ENCODE assay signal across 18 cellular contexts in genomic region chr2:36655456-36655855, GRCh38. TPM values are rescaled to one million over a fixed set of nuclear protein-coding genes. Genes with fewer than 3 reads are reported as not detected.
DNase-seq lines count a peak whose midpoint lies in the region; ATAC-seq, FAIRE-seq and TF ChIP-seq lines count a peak whose summit lies in the region.
"Had no signal": no experiment of that assay in that cellular context is flagged by ENCODE, and none has a peak within 500 bp of the region (broad histone marks: within the 10 kb centered on the region; RNA-seq: fewer than 3 reads in every experiment).

No MANE protein-coding gene starts in this region.

- in situ Hi-C loops in astrocyte of the spinal cord (cut with HindIII; ENCODE audit: low sequenced_read_pairs), result no loop called here

- no peak for TF ChIP-seq EP300 in esophagus muscularis mucosa (IDR thresholded peaks at IDR 0.05)

- intact Hi-C loops in Right ventricle myocardium superior (cut with DNase I) (no loop called here), Right ventricle myocardium inferior (cut with DNase I) (no loop called here), esophagus muscularis mucosa (cut with DNase I) (no loop called here), pancreas (cut with DNase I) (loop anchor here in 1 of 3 donors (10.0 kb wide), 1 partner anchor 301 kb away; the partner anchor contains the start of gene CRIM1), tibial artery (cut with DNase I; ENCODE audit: low total_unique reads) (no loop called here)

- WGBS in esophagus muscularis mucosa, result 82% methylated on average over 4 of the region's 4 CpGs
- WGBS in pancreas, 2 donors, result 73 to 84% methylated on average over 4 of the region's 4 CpGs

- FAIRE-seq in pancreas (lab: Jason Lieb, UNC), result no peak
- FAIRE-seq: GM12878 had no signal

- H3K4me1 ChIP-seq in right atrium auricular region (no peaks in the 10 kb centered on the region), esophagus muscularis mucosa (peaks cover 0 to 7% (median 4%) of the 10 kb centered on the region in 4 donors), pancreas (no peaks in the 10 kb centered on the region), tibial artery (peaks cover 0 to 10% (median 1%) of the 10 kb centered on the region in 4 donors)

- H3K27ac ChIP-seq in right atrium auricular region, result peak overlapping the region; percentile 31 to 40
- H3K27ac ChIP-seq in esophagus muscularis mucosa (replicated peaks in 1 of 4), result no peak overlapping the region
- H3K27ac ChIP-seq in pancreas, result no peak overlapping the region
- H3K27ac ChIP-seq in tibial artery, result no peak overlapping the region

- H3K4me3 ChIP-seq in astrocyte of the spinal cord (ENCODE audit: low read depth, low read length) (no peak overlapping the region), right atrium auricular region (no peak overlapping the region), esophagus muscularis mucosa (no peak overlapping the region), pancreas (no peak overlapping the region), tibial artery (no peak overlapping the region)
- H3K4me3 ChIP-seq: GM12878 had no signal

- H3K36me3 ChIP-seq in right atrium auricular region (no peaks in the 10 kb centered on the region), esophagus muscularis mucosa (no peaks in the 10 kb centered on the region), pancreas (no peaks in the 10 kb centered on the region), tibial artery (no peaks in the 10 kb centered on the region)

- H3K9me3 ChIP-seq in right atrium auricular region (no peaks in the 10 kb centered on the region), esophagus muscularis mucosa (no peaks in the 10 kb centered on the region), pancreas (no peaks in the 10 kb centered on the region), tibial artery (no peaks in the 10 kb centered on the region)

- ATAC-seq in Right ventricle myocardium superior (ENCODE audit: poor library complexity) (peak; percentile 45), Right ventricle myocardium inferior (no peak), HG03378 (IDR thresholded peaks at IDR 0.05; ENCODE audit: unreplicated experiment) (no peak), pancreas (no peak)
- ATAC-seq: GM12878; natural killer cell treated with Interleukin-12 subunit alpha and Interleukin-12 subunit beta and Interleukin-15 and Interleukin-18, amount 100 ng/mL, for 72 hours had no signal

- no peak for TF ChIP-seq POLR2A in esophagus muscularis mucosa (IDR thresholded peaks at IDR 0.05; ENCODE audit: low read depth)

- no peak for TF ChIP-seq CTCF in astrocyte of the spinal cord (IDR thresholded peaks at IDR 0.05; ENCODE audit: low read depth, low read length)
- TF ChIP-seq CTCF in right atrium auricular region (IDR thresholded peaks at IDR 0.05), result no peak
- no peak for TF ChIP-seq CTCF in esophagus muscularis mucosa (IDR thresholded peaks at IDR 0.05)
- no peak for TF ChIP-seq CTCF in pancreas (IDR thresholded peaks at IDR 0.05)
- no peak for TF ChIP-seq CTCF in tibial artery (IDR thresholded peaks at IDR 0.05)

- H3K27me3 ChIP-seq in right atrium auricular region (no peaks in the 10 kb centered on the region), esophagus muscularis mucosa (no peaks in the 10 kb centered on the region), pancreas (no peaks in the 10 kb centered on the region), tibial artery (no peaks in the 10 kb centered on the region)

- no peak for DNase-seq in Right ventricle myocardium superior
- DNase-seq in Right ventricle myocardium inferior (ENCODE audit: missing footprints), result no peak
- DNase-seq in astrocyte of the spinal cord (ENCODE audit: low read depth, low spot score), result peak; percentile 90
- DNase-seq in right atrium auricular region (ENCODE audit: low spot score), result no peak
- no peak for DNase-seq in esophagus muscularis mucosa (ENCODE audit: extremely low spot score)
- no peak for DNase-seq in pancreas
- DNase-seq in tibial artery, result no peak
- DNase-seq: 8988T; activated CD4-positive, CD25-positive, alpha-beta regulatory T cell; activated CD8-positive, alpha-beta memory T cell treated with anti-CD3 and anti-CD28 coated beads, Interleukin-2, amount 50 U/mL, for 4 hours; activated naive CD4-positive, alpha-beta T cell treated with anti-CD3 and anti-CD28 coated beads, Interleukin-2, amount 50 U/mL, for 16 hours; GOT3; NCI-H1092 treated with DMSO at 0.1 percent for 48 hours had no signal

RNA-seq across cellular contexts. Expression of gene VIT, which starts 41.1 kb away (rescaled TPM):
- 19.4 TPM for total RNA-seq in Right ventricle myocardium superior
- total RNA-seq in Right ventricle myocardium inferior, result 21.6 TPM
- total RNA-seq in right atrium auricular region, result 10 to 100 TPM; 12.3 to 16.9 TPM
- 10 to 100 TPM; 17.0 to 32.3 (median 28.7) TPM for total RNA-seq in esophagus muscularis mucosa
- 1 to 10 TPM in 1 of 6 donors, under 1 TPM in 5; 0.19 to 2.9 (median 0.34) TPM for total RNA-seq in pancreas
- polyA plus RNA-seq in pancreas, result under 1 TPM; 0.35 to 0.42 TPM
- total RNA-seq: GM12878; HT-29; natural killer cell treated with Interleukin-12 subunit alpha and Interleukin-12 subunit beta and Interleukin-15 and Interleukin-18, amount 100 ng/mL, for 72 hours; temporal lobe had no signal

RNA-seq across cellular contexts. Expression of gene FEZ2, which starts 57.5 kb away (rescaled TPM):
- total RNA-seq in Right ventricle myocardium superior (38.3 TPM), Right ventricle myocardium inferior (36.0 TPM), right atrium auricular region (10 to 100 TPM; 30.3 to 81.5 TPM), esophagus muscularis mucosa (10 to 100 TPM; 40.4 to 58.2 (median 45.2) TPM), pancreas (10 to 100 TPM in 2 of 6 donors, 1 to 10 TPM in 4; 7.0 to 18.2 (median 9.4) TPM)
- 10 to 100 TPM in 1 of 2 donors, 1 to 10 TPM in 1; 7.9 to 15.0 TPM for polyA plus RNA-seq in pancreas

Comparison
In these comparisons a context has a peak if more than half of its experiments do, and no peak if none do; other contexts are left out.
1. H3K27ac ChIP-seq: peak in right atrium auricular region (2 of 2); none in esophagus muscularis mucosa (0 of 4), pancreas (0 of 4) and tibial artery (0 of 2).